In genomic region chr11:44094260-44094868, GRCh38 we compare ENCODE assay signal across 8 cellular contexts. TPM values are rescaled to one million over a fixed set of nuclear protein-coding genes. Genes with fewer than 3 reads are reported as not detected.
DNase-seq lines count a peak whose midpoint lies in the region; ATAC-seq and TF ChIP-seq lines count a peak whose summit lies in the region.

No MANE protein-coding gene starts in this region.

- H3K4me3 ChIP-seq in AG09309 (ENCODE audit: control insufficient read depth, low read depth, low read length) (no peak overlapping the region), SK-N-SH (ENCODE audit: low read depth in 2 of 2, low read length in 1 of 2) (no peak overlapping the region), parathyroid adenoma (ENCODE audit: low read depth, low read length) (no peak overlapping the region)

- peak; percentile 75 for TF ChIP-seq RAD21 in SK-N-SH (IDR thresholded peaks at IDR 0.05; ENCODE audit: low read length)

- H3K4me1 ChIP-seq in SK-N-SH (ENCODE audit: control insufficient read depth in 1 of 2, insufficient read depth in 2 of 2, low read depth in 1 of 2, low read length in 1 of 2) (peaks cover 3 to 9% of the 10 kb centered on the region in 2 experiments; a peak in 3 of 4 replicates), parathyroid adenoma (no peaks in the 10 kb centered on the region)

- H3K4me2 ChIP-seq in SK-N-SH (no peak overlapping the region), parathyroid adenoma (ENCODE audit: low read length) (no peak overlapping the region)

- H3K9me3 ChIP-seq in SK-N-SH (no peaks in the 10 kb centered on the region), parathyroid adenoma (ENCODE audit: control insufficient read depth, low read length) (no peaks in the 10 kb centered on the region)

- DNase-seq in AG09309 (ENCODE audit: low read depth) (peak; percentile 52), NCI-H1105 (lab: John Stamatoyannopoulos, UW) (peak; percentile 85), SK-N-SH (peak; percentile 82), germinal center (ENCODE audit: low spot score) (peak; percentile 79), ureter (ENCODE audit: low spot score) (peak; percentile 81)
- DNase-seq in activated naive CD4-positive, alpha-beta T cell treated with Interleukin-2 at 50 U/mL for 16 hours, result peak; percentile 79

- peaks cover 4% of the 10 kb centered on the region for H3F3A ChIP-seq in SK-N-SH (replicated peaks; ENCODE audit: insufficient read depth)

- TF ChIP-seq CTCF in AG09309 (IDR thresholded peaks at IDR 0.05; ENCODE audit: control insufficient read depth, insufficient read depth, low read depth, low read length, missing control alignments) (peak; percentile 79), SK-N-SH (IDR thresholded peaks at IDR 0.05) (peak; percentile 82), parathyroid adenoma (IDR thresholded peaks at IDR 0.05) (peak; percentile 65)

- 30% methylated on average over 11 of the region's 11 CpGs for WGBS in SK-N-SH (ENCODE audit: low lambda C conversion rate)

- CTCF ChIA-PET in SK-N-SH (lab: Yijun Ruan, JAX), result interaction anchor here (0.6 to 4.5 kb wide), 48 partner anchors 8 to 523 kb away, joined by 3 to 88 read pairs (median 5); partner anchors contain the start of gene ACCS

- POLR2A ChIA-PET in SK-N-SH (lab: Yijun Ruan, JAX), result interaction anchor here (1.0 kb wide), 1 partner anchor 146 kb away, joined by 3 read pairs; no protein-coding TSS in a partner anchor

- TF ChIP-seq EP300 in SK-N-SH (IDR thresholded peaks at IDR 0.05; ENCODE audit: borderline replicate concordance in 1 of 2, low read depth in 1 of 2, low read length in 1 of 2), result no peak

- H3K9ac ChIP-seq in SK-N-SH (no peak overlapping the region), parathyroid adenoma (no peak overlapping the region)

- H3K27ac ChIP-seq in SK-N-SH (ENCODE audit: low read depth in 2 of 2, low read length in 1 of 2) (no peak overlapping the region), parathyroid adenoma (no peak overlapping the region)

- H2AFZ ChIP-seq in SK-N-SH (ENCODE audit: low read depth) (no peak overlapping the region), parathyroid adenoma (no peak overlapping the region)

- peak; percentile 54 for ATAC-seq in GM19395 (IDR thresholded peaks at IDR 0.05; ENCODE audit: unreplicated experiment)

- H3K27me3 ChIP-seq in SK-N-SH (ENCODE audit: insufficient read depth), result no peaks in the 10 kb centered on the region
- no peaks in the 10 kb centered on the region for H3K27me3 ChIP-seq in parathyroid adenoma (ENCODE audit: control insufficient read depth, insufficient read depth, low read length)

- H3K36me3 ChIP-seq in SK-N-SH (replicated peaks in 1 of 2; ENCODE audit: control insufficient read depth in 1 of 2, insufficient read depth in 2 of 2, low read length in 1 of 2) (no peaks in the 10 kb centered on the region), parathyroid adenoma (ENCODE audit: control insufficient read depth, insufficient read depth, low read length) (no peaks in the 10 kb centered on the region)

- H3K79me2 ChIP-seq in SK-N-SH (ENCODE audit: insufficient read depth), result peaks cover 30% of the 10 kb centered on the region
- H3K79me2 ChIP-seq in parathyroid adenoma, result peaks cover 6% of the 10 kb centered on the region

- H4K20me1 ChIP-seq in SK-N-SH (ENCODE audit: insufficient read depth), result 0 out of 2 replicates have a peak, but pooled peaks cover 11% of the 10 kb centered on the region

- no peaks in the 10 kb centered on the region for H3K9me2 ChIP-seq in SK-N-SH

TF ChIP-seq in SK-N-SH, 30 proteins besides CTCF, POLR2A, EP300 and RAD21:
- no peak for TF ChIP-seq NRF1 (IDR thresholded peaks at IDR 0.05; ENCODE audit: low read depth, low read length)
- no peak for TF ChIP-seq NFIC (IDR thresholded peaks at IDR 0.05; ENCODE audit: borderline replicate concordance)
- no peak for TF ChIP-seq PBX3 (IDR thresholded peaks at IDR 0.05)
- no peak for TF ChIP-seq JUND (IDR thresholded peaks at IDR 0.05)
- TF ChIP-seq TCF12 (IDR thresholded peaks at IDR 0.05), result no peak
- TF ChIP-seq MXI1 (IDR thresholded peaks at IDR 0.05; ENCODE audit: low read depth, low read length), result no peak
- TF ChIP-seq MEF2A (IDR thresholded peaks at IDR 0.05; ENCODE audit: borderline replicate concordance, low read depth), result no peak
- peak; percentile 58; the same call in 1 of the 2 replicates for TF ChIP-seq RCOR1 (IDR thresholded peaks at IDR 0.05; ENCODE audit: low read length)
- TF ChIP-seq FOXM1 (IDR thresholded peaks at IDR 0.05; ENCODE audit: low read depth), result no peak
- peak; percentile 65 for TF ChIP-seq SMC3 (IDR thresholded peaks at IDR 0.05; ENCODE audit: low read depth, low read length)
- peak; percentile 14 for TF ChIP-seq CHD2 (IDR thresholded peaks at IDR 0.05; ENCODE audit: low read length, partially characterized antibody)
- TF ChIP-seq FOSL2 (IDR thresholded peaks at IDR 0.05; ENCODE audit: borderline replicate concordance, low read depth), result no peak

RNA-seq across cellular contexts. Expression of gene EXT2, which starts 1.1 kb away (rescaled TPM):
- 92.9 and 96.7 TPM in 2 replicates for polyA plus RNA-seq in SK-N-SH (2012; rRNA removed)
- polyA plus RNA-seq in SK-N-SH (2012; cell fraction: cytosol; rRNA removed), result 71.8 and 80.2 TPM in 2 replicates
- polyA plus RNA-seq in SK-N-SH (2012; cell fraction: nucleus; rRNA removed), result 83.8 and 99.5 TPM in 2 replicates
- total RNA-seq in ureter, result 48.1 TPM

RNA-seq across cellular contexts. Expression of gene ACCS, which starts 28.3 kb away (rescaled TPM):
- 28.5 and 36.9 TPM in 2 replicates for polyA plus RNA-seq in SK-N-SH (2012; rRNA removed)
- 4.3 and 4.9 TPM in 2 replicates for polyA plus RNA-seq in SK-N-SH (2012; cell fraction: cytosol; rRNA removed)
- 330 and 385 TPM in 2 replicates for polyA plus RNA-seq in SK-N-SH (2012; cell fraction: nucleus; rRNA removed)
- total RNA-seq in ureter, result 44.0 TPM

RNA-seq across cellular contexts. Expression of gene ACCSL, which starts 46.6 kb away (rescaled TPM):
- not detected in 2 replicates for polyA plus RNA-seq in SK-N-SH (2012; rRNA removed)
- polyA plus RNA-seq in SK-N-SH (2012; cell fraction: cytosol; rRNA removed), result not detected in 2 replicates
- not detected in 2 replicates for polyA plus RNA-seq in SK-N-SH (2012; cell fraction: nucleus; rRNA removed)
- not detected for total RNA-seq in ureter
